ENCODE assay signal across 10 cellular contexts in the genomic region with DNA sequence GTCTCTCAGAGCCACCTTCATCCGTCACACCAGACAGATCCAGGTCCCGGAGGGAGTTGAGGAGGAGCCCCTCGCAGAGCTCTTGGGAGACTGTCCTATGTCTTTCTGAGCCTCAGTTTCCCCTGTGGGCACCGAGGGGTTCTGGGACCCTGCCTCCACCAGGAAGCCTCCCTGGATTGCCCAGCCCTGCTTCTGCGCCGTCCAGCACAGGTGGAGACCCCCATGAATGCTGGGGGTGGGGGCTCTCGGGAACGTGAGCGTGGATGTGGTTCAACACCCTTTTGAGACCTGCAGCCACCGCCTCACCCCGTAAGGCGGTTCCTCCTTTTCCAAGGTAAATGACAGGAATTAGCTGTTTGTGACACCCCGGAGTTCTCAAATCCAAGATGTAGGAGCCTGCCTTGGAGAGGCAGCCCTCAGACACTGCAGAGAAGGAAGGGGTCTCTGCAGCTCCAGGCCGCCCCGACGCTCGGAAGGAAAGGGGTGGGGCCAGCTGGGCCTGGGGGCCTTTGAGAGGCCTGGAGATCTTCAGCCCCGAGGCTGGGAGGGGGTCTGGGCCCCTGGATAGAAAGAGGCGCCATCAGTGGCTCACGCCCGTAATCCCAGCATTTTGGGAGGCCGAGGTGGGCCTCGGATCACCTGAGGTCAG. TPM values are rescaled to one million over a fixed set of nuclear protein-coding genes. Genes with fewer than 3 reads are reported as not detected.
DNase-seq lines count a peak whose midpoint lies in the region; ATAC-seq and TF ChIP-seq lines count a peak whose summit lies in the region.
"Had no signal": no experiment of that assay in that cellular context is flagged by ENCODE, and none has a peak within 500 bp of the region (broad histone marks: within the 10 kb centered on the region; RNA-seq: fewer than 3 reads in every experiment).

No MANE protein-coding gene starts in this region.

- no peak for ATAC-seq in activated T-cell treated with anti-CD3 and anti-CD28 coated beads, Interleukin-2, amount 50 U/mL, for 72 hours (replicated peaks in 1 of 2)
- ATAC-seq in psoas muscle = no peak

- WGBS in psoas muscle, 3 donors = 66 to 79% (median 68%) methylated on average over 18 to 23 of the region's 23 CpGs
- 60 to 87% methylated on average over 1 to 3 of the region's 23 CpGs for WGBS in esophagus squamous epithelium, 2 donors

- H3K9me3 Mint-ChIP-seq in activated T-cell treated with anti-CD3 and anti-CD28 coated beads, Interleukin-2, amount 50 U/mL, for 72 hours = no peaks in the 10 kb centered on the region
- H3K9me3 Mint-ChIP-seq in activated naive CD8-positive, alpha-beta T cell (ENCODE audit: low read depth) = no peaks in the 10 kb centered on the region
- H3K9me3 Mint-ChIP-seq: mesothelial cell of epicardium, type B pancreatic cell had no signal

- TF ChIP-seq CTCF in psoas muscle (IDR thresholded peaks at IDR 0.05) = no peak
- no peak for TF ChIP-seq CTCF in esophagus squamous epithelium (IDR thresholded peaks at IDR 0.05)

- H3K9me3 ChIP-seq in psoas muscle (no peaks in the 10 kb centered on the region), esophagus squamous epithelium (no peaks in the 10 kb centered on the region)

- H3K4me1 Mint-ChIP-seq in activated T-cell treated with anti-CD3 and anti-CD28 coated beads, Interleukin-2, amount 50 U/mL, for 72 hours (ENCODE audit: low read depth) = peaks cover 37% of the 10 kb centered on the region
- H3K4me1 Mint-ChIP-seq in activated naive CD8-positive, alpha-beta T cell (ENCODE audit: low read depth) = peaks cover 14% of the 10 kb centered on the region

- no peak overlapping the region for H3K4me3 ChIP-seq in psoas muscle
- peak overlapping the region in 1 of 4 donors; percentile 57 for H3K4me3 ChIP-seq in esophagus squamous epithelium

- H3K27ac Mint-ChIP-seq in activated T-cell treated with anti-CD3 and anti-CD28 coated beads, Interleukin-2, amount 50 U/mL, for 72 hours = peak overlapping the region; percentile 14
- H3K27ac Mint-ChIP-seq in activated naive CD8-positive, alpha-beta T cell = no peak overlapping the region
- H3K27ac Mint-ChIP-seq: mesothelial cell of epicardium, type B pancreatic cell had no signal

- DNase-seq in activated T-cell treated with anti-CD3 and anti-CD28 coated beads, Interleukin-2, amount 50 U/mL, for 72 hours = no peak
- DNase-seq in activated T-cell treated with anti-CD3 and anti-CD28 coated beads, Interleukin-2, amount 50 U/mL, for 48 hours = no peak
- peak; percentile 9 to 44 for DNase-seq in psoas muscle
- no peak for DNase-seq in esophagus squamous epithelium (lab: John Stamatoyannopoulos, UW)
- DNase-seq in NCI-H748 treated with DMSO at 0.1 percent for 48 hours (lab: John Stamatoyannopoulos, UW) = no peak
- DNase-seq: retina had no signal

- peaks cover 0 to 37% (median 13%) of the 10 kb centered on the region in 3 donors for H3K27me3 ChIP-seq in psoas muscle (ENCODE audit: insufficient read depth in 3 of 3, low read length in 2 of 3)
- H3K27me3 ChIP-seq in esophagus squamous epithelium = peaks cover 0 to 80% (median 0%) of the 10 kb centered on the region in 4 donors

- no peak overlapping the region for H3K27ac ChIP-seq in psoas muscle
- H3K27ac ChIP-seq in esophagus squamous epithelium = peak overlapping the region in 1 of 4 donors; percentile 82

- no peaks in the 10 kb centered on the region for H3K27me3 Mint-ChIP-seq in activated T-cell treated with anti-CD3 and anti-CD28 coated beads, Interleukin-2, amount 50 U/mL, for 72 hours (ENCODE audit: low read depth)
- H3K27me3 Mint-ChIP-seq in activated naive CD8-positive, alpha-beta T cell = no peaks in the 10 kb centered on the region

- H3K4me1 ChIP-seq in psoas muscle (peaks cover 14% of the 10 kb centered on the region), esophagus squamous epithelium (peaks cover 26 to 66% (median 34%) of the 10 kb centered on the region in 3 donors)

- peaks cover 2 to 3% of the 10 kb centered on the region in 2 donors for H3K36me3 Mint-ChIP-seq in activated T-cell treated with anti-CD3 and anti-CD28 coated beads, Interleukin-2, amount 50 U/mL, for 72 hours (ENCODE audit: insufficient read depth in 2 of 2)
- no peaks in the 10 kb centered on the region for H3K36me3 Mint-ChIP-seq in activated naive CD8-positive, alpha-beta T cell
- H3K36me3 Mint-ChIP-seq: mesothelial cell of epicardium, type B pancreatic cell had no signal

- TF ChIP-seq POLR2A in esophagus squamous epithelium (IDR thresholded peaks at IDR 0.05) = no peak

- no peaks in the 10 kb centered on the region for H3K36me3 ChIP-seq in psoas muscle (ENCODE audit: insufficient read depth in 1 of 2, low read depth in 1 of 2)
- H3K36me3 ChIP-seq in esophagus squamous epithelium = no peaks in the 10 kb centered on the region

- intact Hi-C loops in psoas muscle (cut with DNase I) (no loop called here), esophagus squamous epithelium (cut with DNase I) (no loop called here)

- H3K4me3 Mint-ChIP-seq in activated T-cell treated with anti-CD3 and anti-CD28 coated beads, Interleukin-2, amount 50 U/mL, for 72 hours = peak overlapping the region; percentile 86 to 87
- peak overlapping the region; percentile 87 for H3K4me3 Mint-ChIP-seq in activated naive CD8-positive, alpha-beta T cell
- H3K4me3 Mint-ChIP-seq: type B pancreatic cell had no signal

RNA-seq across cellular contexts. Expression of a gene that starts 1.0 kb away (rescaled TPM):
- total RNA-seq in activated T-cell treated with anti-CD3 and anti-CD28 coated beads, Interleukin-2, amount 50 U/mL, for 72 hours = 100 to 1,000 TPM; 245 to 324 TPM
- under 1 TPM in 1 of 4 donors, not detected in 3; 0.27 TPM for total RNA-seq in psoas muscle
- under 1 TPM; 0.04 to 0.76 (median 0.13) TPM for polyA plus RNA-seq in psoas muscle
- 10 to 100 TPM in 1 of 4 donors, 1 to 10 TPM in 3; 2.0 to 21.0 (median 2.8) TPM for total RNA-seq in esophagus squamous epithelium
- total RNA-seq: OCI-LY7 had no signal

RNA-seq across cellular contexts. Expression of a gene that starts 6.6 kb away (rescaled TPM):
- total RNA-seq in activated T-cell treated with anti-CD3 and anti-CD28 coated beads, Interleukin-2, amount 50 U/mL, for 72 hours = 100 to 1,000 TPM; 268 to 588 TPM
- 1 to 10 TPM; 1.4 to 4.6 (median 3.7) TPM for total RNA-seq in psoas muscle
- 1 to 10 TPM; 1.7 to 3.8 (median 2.6) TPM for polyA plus RNA-seq in psoas muscle
- total RNA-seq in esophagus squamous epithelium = 1 to 10 TPM in 1 of 4 donors, under 1 TPM in 2, not detected in 1; 0.40 to 1.3 (median 0.57) TPM

RNA-seq across cellular contexts. Expression of a gene that starts 24.4 kb away (rescaled TPM):
- 100 to 1,000 TPM; 188 to 348 TPM for total RNA-seq in activated T-cell treated with anti-CD3 and anti-CD28 coated beads, Interleukin-2, amount 50 U/mL, for 72 hours
- 100 to 1,000 TPM in 1 of 4 donors, 10 to 100 TPM in 3; 70.6 to 109 (median 82.5) TPM for total RNA-seq in psoas muscle
- 100 to 1,000 TPM in 2 of 3 donors, 10 to 100 TPM in 1; 67.5 to 129 (median 108) TPM for polyA plus RNA-seq in psoas muscle
- total RNA-seq in esophagus squamous epithelium = 10 to 100 TPM; 65.0 to 75.4 (median 67.6) TPM

RNA-seq across cellular contexts. Expression of a gene that starts 24.7 kb away (rescaled TPM):
- total RNA-seq in activated T-cell treated with anti-CD3 and anti-CD28 coated beads, Interleukin-2, amount 50 U/mL, for 72 hours = 10 to 100 TPM; 13.1 to 13.6 TPM
- total RNA-seq in psoas muscle (10 to 100 TPM in 3 of 4 donors, 1 to 10 TPM in 1; 8.9 to 13.7 (median 11.1) TPM), esophagus squamous epithelium (10 to 100 TPM; 13.5 to 17.5 (median 15.6) TPM)
- 10 to 100 TPM in 2 of 3 donors, 1 to 10 TPM in 1; 7.7 to 30.3 (median 15.6) TPM for polyA plus RNA-seq in psoas muscle

RNA-seq across cellular contexts. Expression of a gene that starts 33.7 kb away (rescaled TPM):
- total RNA-seq in activated T-cell treated with anti-CD3 and anti-CD28 coated beads, Interleukin-2, amount 50 U/mL, for 72 hours = under 1 TPM in 1 of 2 donors, not detected in 1; 0.36 TPM
- total RNA-seq in psoas muscle (under 1 TPM in 1 of 4 donors, not detected in 3; 0.27 TPM), esophagus squamous epithelium (under 1 TPM in 2 of 4 donors, not detected in 2; 0.19 to 0.44 TPM)
- polyA plus RNA-seq in psoas muscle = under 1 TPM; 0.03 to 0.10 (median 0.10) TPM
- total RNA-seq: OCI-LY7 had no signal

Comparison
In these comparisons a context has a peak if more than half of its experiments do, and no peak if none do; other contexts are left out.
1. DNase-seq: peak in psoas muscle (2 of 2); none in activated T-cell treated with anti-CD3 and anti-CD28 coated beads, Interleukin-2, amount 50 U/mL, for 72 hours (0 of 2), activated T-cell treated with anti-CD3 and anti-CD28 coated beads, Interleukin-2, amount 50 U/mL, for 48 hours (0 of 2), esophagus squamous epithelium (single experiment) and NCI-H748 treated with DMSO at 0.1 percent for 48 hours (single experiment).
2. RNA of a gene that starts 1.0 kb away (total RNA-seq): 245 to 324 TPM in activated T-cell treated with anti-CD3 and anti-CD28 coated beads, Interleukin-2, amount 50 U/mL, for 72 hours; 2.0 to 21.0 TPM in esophagus squamous epithelium and 0.27 TPM in psoas muscle; every median in the first group is over 10 times any median in the second.
3. RNA of a gene that starts 6.6 kb away (total RNA-seq): 268 to 588 TPM in activated T-cell treated with anti-CD3 and anti-CD28 coated beads, Interleukin-2, amount 50 U/mL, for 72 hours; 1.4 to 4.6 TPM in psoas muscle and 0.40 to 1.3 TPM in esophagus squamous epithelium; every median in the first group is over 10 times any median in the second.